13 cellular contexts compared by ENCODE assay signal in genomic region chr10:99930731-99931550, GRCh38.
DNase-seq lines count a peak whose midpoint lies in the region; ATAC-seq, FAIRE-seq and TF ChIP-seq lines count a peak whose summit lies in the region.
"Had no signal": no experiment of that assay in that cellular context is flagged by ENCODE, and none has a peak within 500 bp of the region (broad histone marks: within the 10 kb centered on the region; RNA-seq: fewer than 3 reads in every experiment).

No MANE protein-coding gene starts in this region.

- 78% methylated on average over 7 of the region's 9 CpGs for WGBS in mesenchymal stem cell

- no peak for FAIRE-seq in bronchial epithelial cell (lab: Jason Lieb, UNC)
- FAIRE-seq: GM18507 had no signal

- H3K4ac ChIP-seq in mesenchymal stem cell (ENCODE audit: low read depth in 1 of 2, low read length in 2 of 2): peak overlapping the region; percentile 13 to 15

- H2BK15ac ChIP-seq in mesenchymal stem cell (ENCODE audit: low read depth, poor library complexity, severe bottlenecking): no peak overlapping the region

- no peak overlapping the region for H3K27ac Mint-ChIP-seq in T-helper 17 cell

- no peak overlapping the region for H4K91ac ChIP-seq in mesenchymal stem cell (ENCODE audit: low read length)

- H3K18ac ChIP-seq in mesenchymal stem cell (ENCODE audit: low read depth in 1 of 2, low read length in 2 of 2): peak overlapping the region; percentile 64 to 82

- no peak overlapping the region for H3K23ac ChIP-seq in mesenchymal stem cell (ENCODE audit: low read length in 2 of 2)

- H2AK5ac ChIP-seq in mesenchymal stem cell (ENCODE audit: low read length, severe bottlenecking): no peak overlapping the region

- peaks cover 8% of the 10 kb centered on the region for H3K79me1 ChIP-seq in mesenchymal stem cell (replicated peaks; ENCODE audit: low read length, poor library complexity, severe bottlenecking)

- no peak overlapping the region for H3K4me3 Mint-ChIP-seq in T-helper 17 cell
- H3K4me3 Mint-ChIP-seq: natural killer cell had no signal

- H3K36me3 ChIP-seq in bronchial epithelial cell (ENCODE audit: control insufficient read depth, insufficient read depth, low read length) (no peaks in the 10 kb centered on the region), mesenchymal stem cell (ENCODE audit: control insufficient read depth in 1 of 2, insufficient read depth in 2 of 2, low read depth in 1 of 2, low read length in 2 of 2) (peaks cover 2 to 23% of the 10 kb centered on the region in 2 experiments)
- H3K36me3 ChIP-seq: BLaER1 treated with 17β-estradiol and CSF1 and Interleukin-3, amounts not matched to agents 10 nM and 100 nM had no signal

- peaks cover 4% of the 10 kb centered on the region for H3K27me3 Mint-ChIP-seq in T-helper 17 cell

- H3K4me3 ChIP-seq in bronchial epithelial cell (ENCODE audit: low read depth, low read length): peak overlapping the region; percentile 3
- H3K4me3 ChIP-seq in mesenchymal stem cell (ENCODE audit: insufficient read depth in 1 of 2, low read depth in 1 of 2, low read length in 2 of 2): no peak overlapping the region
- H3K4me3 ChIP-seq: BLaER1 treated with 17β-estradiol and CSF1 and Interleukin-3, amounts not matched to agents 10 nM and 100 nM had no signal

- H2AFZ ChIP-seq in mesenchymal stem cell (ENCODE audit: low read depth, low read length): no peak overlapping the region

- H3K27me3 ChIP-seq in bronchial epithelial cell (ENCODE audit: control insufficient read depth, insufficient read depth, low read length) (no peaks in the 10 kb centered on the region), mesenchymal stem cell (ENCODE audit: control insufficient read depth in 1 of 2, insufficient read depth in 1 of 2, low read length in 2 of 2) (no peaks in the 10 kb centered on the region)
- H3K27me3 ChIP-seq: BLaER1 treated with 17β-estradiol and CSF1 and Interleukin-3, amounts not matched to agents 10 nM and 100 nM had no signal

- H2BK12ac ChIP-seq in mesenchymal stem cell (ENCODE audit: low read length in 2 of 2): no peak overlapping the region

- TF ChIP-seq CTCF in 22Rv1 (IDR thresholded peaks at IDR 0.05) (no peak), bronchial epithelial cell (IDR thresholded peaks at IDR 0.05; ENCODE audit: insufficient read depth, low read length, severe bottlenecking) (no peak)

- H2BK5ac ChIP-seq in mesenchymal stem cell (ENCODE audit: low read depth, low read length, poor library complexity, severe bottlenecking): peak overlapping the region; percentile 36

- no peak overlapping the region for H3K14ac ChIP-seq in mesenchymal stem cell (ENCODE audit: low read length in 2 of 2)

- peaks cover 13% of the 10 kb centered on the region for H3K4me1 Mint-ChIP-seq in T-helper 17 cell

- H3K4me1 ChIP-seq in mesenchymal stem cell (ENCODE audit: control insufficient read depth, insufficient read depth, low read depth, low read length): peaks cover 16% of the 10 kb centered on the region

- H3K9me3 ChIP-seq in mesenchymal stem cell (ENCODE audit: control insufficient read depth, low read length) (no peaks in the 10 kb centered on the region), T-helper 17 cell (ENCODE audit: control insufficient read depth, low read length, poor library complexity, severe bottlenecking) (no peaks in the 10 kb centered on the region)
- H3K9me3 ChIP-seq: BLaER1 treated with 17β-estradiol and CSF1 and Interleukin-3, amounts not matched to agents 10 nM and 100 nM had no signal

- no peaks in the 10 kb centered on the region for H3K36me3 Mint-ChIP-seq in T-helper 17 cell (ENCODE audit: low read depth)
- H3K36me3 Mint-ChIP-seq: natural killer cell had no signal

- no peak overlapping the region for H3K9ac ChIP-seq in mesenchymal stem cell (ENCODE audit: low read length)
- H3K9ac ChIP-seq: BLaER1 treated with 17β-estradiol and CSF1 and Interleukin-3, amounts not matched to agents 10 nM and 100 nM had no signal

- DNase-seq in HuH-7.5 (ENCODE audit: low spot score) (peak; percentile 66), bronchial epithelial cell (ENCODE audit: low read depth) (peak; percentile 94), mesenchymal stem cell (peak; percentile 46), T-helper 17 cell (no peak), NCI-H1092 treated with DMSO at 0.1 percent for 48 hours (lab: John Stamatoyannopoulos, UW) (no peak)
- DNase-seq: Kasumi-1, natural killer cell, T-helper 1 cell had no signal

- H4K8ac ChIP-seq in mesenchymal stem cell (ENCODE audit: low read length): peak overlapping the region; percentile 51

- ATAC-seq in GM21447 (IDR thresholded peaks at IDR 0.05; ENCODE audit: unreplicated experiment) (no peak), T-helper 17 cell (no peak), GM21390 (IDR thresholded peaks at IDR 0.05; ENCODE audit: unreplicated experiment) (no peak)
- ATAC-seq: natural killer cell had no signal

- no peak overlapping the region for H3K4me2 ChIP-seq in mesenchymal stem cell (ENCODE audit: low read length, poor library complexity, severe bottlenecking)

- peak overlapping the region; percentile 97 for H3K27ac ChIP-seq in 22Rv1
- peak overlapping the region; percentile 72 for H3K27ac ChIP-seq in mesenchymal stem cell (ENCODE audit: low read length, poor library complexity, severe bottlenecking)
- H3K27ac ChIP-seq: BLaER1 treated with 17β-estradiol and CSF1 and Interleukin-3, amounts not matched to agents 10 nM and 100 nM had no signal

- H2BK120ac ChIP-seq in mesenchymal stem cell (ENCODE audit: low read depth, low read length): peak overlapping the region; percentile 77

Comparison
In these comparisons a context has a peak if more than half of its experiments do, and no peak if none do; other contexts are left out.
1. DNase-seq: peak in HuH-7.5 (single experiment), bronchial epithelial cell (single experiment) and mesenchymal stem cell (single experiment); none in T-helper 17 cell (0 of 3) and NCI-H1092 treated with DMSO at 0.1 percent for 48 hours (single experiment).